In genomic region chr14:68564826-68565760, GRCh38 we compare ENCODE assay signal across 9 cellular contexts.
DNase-seq lines count a peak whose midpoint lies in the region; ATAC-seq and TF ChIP-seq lines count a peak whose summit lies in the region.
"Had no signal": no experiment of that assay in that cellular context is flagged by ENCODE, and none has a peak within 500 bp of the region (broad histone marks: within the 10 kb centered on the region; RNA-seq: fewer than 3 reads in every experiment).

No MANE protein-coding gene starts in this region.

- ATAC-seq in HG03432 (IDR thresholded peaks at IDR 0.05; ENCODE audit: unreplicated experiment), result no peak
- ATAC-seq in GM21360 (IDR thresholded peaks at IDR 0.05; ENCODE audit: unreplicated experiment), result no peak

- H3K4me3 Mint-ChIP-seq in activated naive CD4-positive, alpha-beta T cell treated with anti-CD3 and anti-CD28 coated beads for 36 hours, result no peak overlapping the region
- H3K4me3 Mint-ChIP-seq in type B pancreatic cell, result peak overlapping the region; percentile 76

- BruUV-seq in mammary epithelial cell (replicated peaks; lab: Mats Ljungman, UMichigan), result no TSS peak

- WGBS in mammary epithelial cell (ENCODE audit: low coverage, missing lambda C conversion rate), result 95% methylated on average over 7 of the region's 8 CpGs

- intact Hi-C loops in activated naive CD4-positive, alpha-beta T cell treated with anti-CD3 and anti-CD28 coated beads for 36 hours (cut with micrococcal nuclease), result no loop called here
- intact Hi-C loops in mammary epithelial cell (cut with micrococcal nuclease), result no loop called here

- in situ Hi-C loops in mammary epithelial cell (cut with MboI; ENCODE audit: low sequenced_read_pairs in 2 of 2), result no loop called here

- no peaks in the 10 kb centered on the region for H3K36me3 ChIP-seq in mammary epithelial cell (ENCODE audit: insufficient read depth, low read length)

- H2AFZ ChIP-seq in mammary epithelial cell (ENCODE audit: low read depth, low read length), result no peak overlapping the region

- no peaks in the 10 kb centered on the region for H3K9me3 ChIP-seq in mammary epithelial cell (replicated peaks; ENCODE audit: insufficient read depth, low read length)

- peaks cover 9% of the 10 kb centered on the region for H3K4me1 ChIP-seq in mammary epithelial cell (ENCODE audit: insufficient read depth, low read length)

- CTCF ChIA-PET in activated naive CD4-positive, alpha-beta T cell treated with anti-CD3 and anti-CD28 coated beads for 36 hours (lab: Charles Lee), result interaction anchor here (0.7 kb wide), 2 partner anchors 62 to 909 kb away, joined by 4 read pairs; no protein-coding TSS in a partner anchor
- CTCF ChIA-PET in mammary epithelial cell (lab: Charles Lee; ENCODE audit: low non-redundant PET), result no interaction called here

- H3K27me3 ChIP-seq in mammary epithelial cell (ENCODE audit: insufficient read depth, low read length), result no peaks in the 10 kb centered on the region

- H3K27ac ChIP-seq in mammary epithelial cell (ENCODE audit: insufficient read depth, low read depth, low read length), result no peak overlapping the region

- no peak for TF ChIP-seq CTCF in mammary epithelial cell (conservative IDR thresholded peaks at IDR 0.05 in 1 of 2, IDR thresholded peaks at IDR 0.05 in 1 of 2; ENCODE audit: extremely low read depth in 1 of 2, insufficient read depth in 1 of 2, low read depth in 1 of 2, low read length in 2 of 2)
- TF ChIP-seq CTCF in type B pancreatic cell (conservative IDR thresholded peaks at IDR 0.05), result no peak

- H3K9me3 Mint-ChIP-seq in activated naive CD4-positive, alpha-beta T cell treated with anti-CD3 and anti-CD28 coated beads for 36 hours, result no peaks in the 10 kb centered on the region
- H3K9me3 Mint-ChIP-seq in type B pancreatic cell, result peaks cover 10% of the 10 kb centered on the region

- dilution Hi-C loops in mammary epithelial cell (cut with HindIII; ENCODE audit: low sequenced_read_pairs), result loop anchor here (10.0 kb wide), 1 partner anchor 60 kb away; no protein-coding TSS in a partner anchor

- no peak overlapping the region for H3K4me2 ChIP-seq in mammary epithelial cell (ENCODE audit: insufficient read depth, low read depth, low read length)

- H3K36me3 Mint-ChIP-seq in activated naive CD4-positive, alpha-beta T cell treated with anti-CD3 and anti-CD28 coated beads for 36 hours (ENCODE audit: low read depth), result no peaks in the 10 kb centered on the region
- H3K36me3 Mint-ChIP-seq in type B pancreatic cell, result peaks cover 18% of the 10 kb centered on the region

- H4K20me1 ChIP-seq in mammary epithelial cell (ENCODE audit: insufficient read depth, low read length), result no peaks in the 10 kb centered on the region

- no peak overlapping the region for H3K4me3 ChIP-seq in mammary epithelial cell (replicated peaks in 1 of 3; ENCODE audit: insufficient read depth in 1 of 3, low read depth in 2 of 3, low read length in 3 of 3)

- H3K79me2 ChIP-seq in mammary epithelial cell (ENCODE audit: insufficient read depth, low read length), result no peaks in the 10 kb centered on the region

- H3K27ac Mint-ChIP-seq in activated naive CD4-positive, alpha-beta T cell treated with anti-CD3 and anti-CD28 coated beads for 36 hours, result no peak overlapping the region
- peak overlapping the region; percentile 92 for H3K27ac Mint-ChIP-seq in type B pancreatic cell

- peaks cover 29% of the 10 kb centered on the region for H3K4me1 Mint-ChIP-seq in activated naive CD4-positive, alpha-beta T cell treated with anti-CD3 and anti-CD28 coated beads for 36 hours (ENCODE audit: low read depth)
- H3K4me1 Mint-ChIP-seq in type B pancreatic cell (ENCODE audit: unreplicated experiment), result peaks cover 78% of the 10 kb centered on the region

- no peaks in the 10 kb centered on the region for H3K27me3 Mint-ChIP-seq in activated naive CD4-positive, alpha-beta T cell treated with anti-CD3 and anti-CD28 coated beads for 36 hours (ENCODE audit: low read depth)
- H3K27me3 Mint-ChIP-seq in type B pancreatic cell, result no peaks in the 10 kb centered on the region

- DNase-seq in activated naive CD4-positive, alpha-beta T cell treated with anti-CD3 and anti-CD28 coated beads for 36 hours, result peak; percentile 46
- DNase-seq in activated naive CD4-positive, alpha-beta T cell treated with anti-CD3 and anti-CD28 coated beads, Interleukin-2, amount 50 U/mL, for 16 hours, result no peak
- peak; percentile 36 for DNase-seq in mammary epithelial cell
- peak; percentile 57 to 92 for DNase-seq in lung microvascular endothelial cell (ENCODE audit: low read depth in 2 of 2)
- DNase-seq in type B pancreatic cell (ENCODE audit: extremely low spot score, unreplicated experiment), result no peak
- DNase-seq in NK-92 treated with Interleukin-12 subunit alpha and Interleukin-12 subunit beta, amount 100 ng/mL, for 24 hours (lab: John Stamatoyannopoulos, UW), result no peak
- DNase-seq: NCI-H524 had no signal

- no peak overlapping the region for H3K9ac ChIP-seq in mammary epithelial cell (ENCODE audit: insufficient read depth, low read length)

Comparison
In these comparisons a context has a peak if more than half of its experiments do, and no peak if none do; other contexts are left out.
1. DNase-seq: peak in activated naive CD4-positive, alpha-beta T cell treated with anti-CD3 and anti-CD28 coated beads for 36 hours (single experiment), mammary epithelial cell (single experiment) and lung microvascular endothelial cell (2 of 2); none in activated naive CD4-positive, alpha-beta T cell treated with anti-CD3 and anti-CD28 coated beads, Interleukin-2, amount 50 U/mL, for 16 hours (single experiment), type B pancreatic cell (single experiment) and NK-92 treated with Interleukin-12 subunit alpha and Interleukin-12 subunit beta, amount 100 ng/mL, for 24 hours (single experiment).